Comparison of ENCODE assay signal across 1 cellular context in the genomic region with DNA sequence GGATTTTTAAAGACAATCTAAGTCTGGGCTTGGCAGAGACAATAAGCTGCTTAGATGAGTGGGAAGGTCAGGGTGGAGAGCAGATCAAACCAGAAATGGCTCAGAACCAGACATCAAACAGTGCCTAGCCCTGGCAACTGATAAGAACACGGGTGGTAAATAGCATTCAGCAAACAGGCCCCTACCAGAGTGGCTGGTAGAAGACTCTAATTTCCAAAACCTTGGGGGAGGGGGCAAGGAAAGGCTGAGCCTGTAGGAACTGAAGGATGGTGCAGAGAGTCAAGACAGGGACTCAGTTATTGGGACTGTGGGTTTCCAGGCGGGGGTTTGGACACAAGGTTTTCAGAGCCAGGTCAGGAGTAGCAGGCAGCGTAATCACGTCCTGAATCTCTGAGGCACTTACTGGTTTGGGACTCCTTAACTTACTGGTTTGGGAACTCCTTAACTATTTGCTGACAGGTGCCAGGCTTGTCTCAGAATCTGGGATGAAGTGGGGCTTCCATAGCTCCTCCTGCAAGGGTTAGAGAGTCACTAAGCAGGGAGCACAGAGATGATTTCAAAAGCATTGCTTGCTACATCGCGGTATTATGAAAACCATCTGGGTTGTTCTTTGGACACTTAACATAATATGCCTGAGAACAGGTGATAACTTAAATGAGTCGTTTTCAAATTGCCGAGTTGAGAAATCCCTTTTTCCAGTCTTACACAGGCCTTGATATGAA.
TF ChIP-seq lines count a peak whose summit lies in the region.

No MANE protein-coding gene starts in this region.

TF ChIP-seq in HepG2, 621 proteins besides CTCF, POLR2A, EP300 and RAD21 (continued from another document and continues in another):
- TF ChIP-seq, protein P1, sequence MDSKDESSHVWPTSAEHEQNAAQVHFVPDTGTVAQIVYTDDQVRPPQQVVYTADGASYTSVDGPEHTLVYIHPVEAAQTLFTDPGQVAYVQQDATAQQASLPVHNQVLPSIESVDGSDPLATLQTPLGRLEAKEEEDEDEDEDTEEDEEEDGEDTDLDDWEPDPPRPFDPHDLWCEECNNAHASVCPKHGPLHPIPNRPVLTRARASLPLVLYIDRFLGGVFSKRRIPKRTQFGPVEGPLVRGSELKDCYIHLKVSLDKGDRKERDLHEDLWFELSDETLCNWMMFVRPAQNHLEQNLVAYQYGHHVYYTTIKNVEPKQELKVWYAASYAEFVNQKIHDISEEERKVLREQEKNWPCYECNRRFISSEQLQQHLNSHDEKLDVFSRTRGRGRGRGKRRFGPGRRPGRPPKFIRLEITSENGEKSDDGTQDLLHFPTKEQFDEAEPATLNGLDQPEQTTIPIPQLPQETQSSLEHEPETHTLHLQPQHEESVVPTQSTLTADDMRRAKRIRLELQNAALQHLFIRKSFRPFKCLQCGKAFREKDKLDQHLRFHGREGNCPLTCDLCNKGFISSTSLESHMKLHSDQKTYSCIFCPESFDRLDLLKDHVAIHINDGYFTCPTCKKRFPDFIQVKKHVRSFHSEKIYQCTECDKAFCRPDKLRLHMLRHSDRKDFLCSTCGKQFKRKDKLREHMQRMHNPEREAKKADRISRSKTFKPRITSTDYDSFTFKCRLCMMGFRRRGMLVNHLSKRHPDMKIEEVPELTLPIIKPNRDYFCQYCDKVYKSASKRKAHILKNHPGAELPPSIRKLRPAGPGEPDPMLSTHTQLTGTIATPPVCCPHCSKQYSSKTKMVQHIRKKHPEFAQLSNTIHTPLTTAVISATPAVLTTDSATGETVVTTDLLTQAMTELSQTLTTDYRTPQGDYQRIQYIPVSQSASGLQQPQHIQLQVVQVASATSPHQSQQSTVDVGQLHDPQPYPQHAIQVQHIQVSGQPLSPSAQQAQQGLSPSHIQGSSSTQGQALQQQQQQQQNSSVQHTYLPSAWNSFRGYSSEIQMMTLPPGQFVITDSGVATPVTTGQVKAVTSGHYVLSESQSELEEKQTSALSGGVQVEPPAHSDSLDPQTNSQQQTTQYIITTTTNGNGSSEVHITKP (CRISPR knock-in tag; IDR thresholded peaks at IDR 0.05; ENCODE audit: low read depth), result 0 out of 2 replicates have a peak, but pooled peaks have one; percentile 45
- TF ChIP-seq, protein P2, sequence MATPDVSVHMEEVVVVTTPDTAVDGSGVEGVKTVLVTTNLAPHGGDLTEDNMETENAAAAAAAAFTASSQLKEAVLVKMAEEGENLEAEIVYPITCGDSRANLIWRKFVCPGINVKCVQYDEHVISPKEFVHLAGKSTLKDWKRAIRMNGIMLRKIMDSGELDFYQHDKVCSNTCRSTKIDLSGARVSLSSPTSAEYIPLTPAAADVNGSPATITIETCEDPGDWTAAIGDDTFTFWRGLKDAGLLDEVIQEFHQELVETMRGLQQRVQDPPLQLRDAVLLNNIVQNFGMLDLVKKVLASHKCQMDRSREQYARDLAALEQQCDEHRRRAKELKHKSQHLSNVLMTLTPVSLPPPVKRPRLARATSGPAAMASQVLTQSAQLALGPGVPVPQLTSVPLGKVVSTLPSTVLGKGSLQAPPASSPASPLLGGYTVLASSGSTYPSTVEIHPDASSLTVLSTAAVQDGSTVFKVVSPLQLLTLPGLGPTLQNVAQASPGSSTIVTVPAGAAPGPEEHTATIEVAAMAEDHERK (CRISPR knock-in tag; IDR thresholded peaks at IDR 0.05; ENCODE audit: low read depth), result no peak
- no peak for TF ChIP-seq SATB2 (CRISPR knock-in tag; IDR thresholded peaks at IDR 0.05)
- no peak for TF ChIP-seq NCOA1 (CRISPR knock-in tag; IDR thresholded peaks at IDR 0.05)
- peak; percentile 43 for TF ChIP-seq TARDBP (CRISPR knock-in tag; IDR thresholded peaks at IDR 0.05)
- peak; percentile 79 for TF ChIP-seq ZNF263 (CRISPR knock-in tag; IDR thresholded peaks at IDR 0.05)
- TF ChIP-seq XRCC5 (optimal IDR thresholded peaks at IDR 0.05; ENCODE audit: low read length), result no peak
- TF ChIP-seq TBL1XR1 (IDR thresholded peaks at IDR 0.05; ENCODE audit: borderline replicate concordance, low read length, partially characterized antibody), result no peak
- TF ChIP-seq PPARG (CRISPR knock-in tag; conservative IDR thresholded peaks at IDR 0.05), result no peak
- no peak for TF ChIP-seq ZNF546 (CRISPR knock-in tag; conservative IDR thresholded peaks at IDR 0.05)
- TF ChIP-seq SOX5 (CRISPR knock-in tag; IDR thresholded peaks at IDR 0.05; ENCODE audit: borderline replicate concordance), result peak; percentile 43; the same call in 1 of the 2 replicates
- TF ChIP-seq RARA (CRISPR knock-in tag; IDR thresholded peaks at IDR 0.05), result peak; percentile 51; the same call in 1 of the 2 replicates
- TF ChIP-seq, protein P3, sequence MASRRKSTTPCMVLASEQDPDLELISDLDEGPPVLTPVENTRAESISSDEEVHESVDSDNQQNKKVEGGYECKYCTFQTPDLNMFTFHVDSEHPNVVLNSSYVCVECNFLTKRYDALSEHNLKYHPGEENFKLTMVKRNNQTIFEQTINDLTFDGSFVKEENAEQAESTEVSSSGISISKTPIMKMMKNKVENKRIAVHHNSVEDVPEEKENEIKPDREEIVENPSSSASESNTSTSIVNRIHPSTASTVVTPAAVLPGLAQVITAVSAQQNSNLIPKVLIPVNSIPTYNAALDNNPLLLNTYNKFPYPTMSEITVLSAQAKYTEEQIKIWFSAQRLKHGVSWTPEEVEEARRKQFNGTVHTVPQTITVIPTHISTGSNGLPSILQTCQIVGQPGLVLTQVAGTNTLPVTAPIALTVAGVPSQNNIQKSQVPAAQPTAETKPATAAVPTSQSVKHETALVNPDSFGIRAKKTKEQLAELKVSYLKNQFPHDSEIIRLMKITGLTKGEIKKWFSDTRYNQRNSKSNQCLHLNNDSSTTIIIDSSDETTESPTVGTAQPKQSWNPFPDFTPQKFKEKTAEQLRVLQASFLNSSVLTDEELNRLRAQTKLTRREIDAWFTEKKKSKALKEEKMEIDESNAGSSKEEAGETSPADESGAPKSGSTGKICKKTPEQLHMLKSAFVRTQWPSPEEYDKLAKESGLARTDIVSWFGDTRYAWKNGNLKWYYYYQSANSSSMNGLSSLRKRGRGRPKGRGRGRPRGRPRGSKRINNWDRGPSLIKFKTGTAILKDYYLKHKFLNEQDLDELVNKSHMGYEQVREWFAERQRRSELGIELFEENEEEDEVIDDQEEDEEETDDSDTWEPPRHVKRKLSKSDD (CRISPR knock-in tag; IDR thresholded peaks at IDR 0.05; ENCODE audit: low read depth), result no peak
- TF ChIP-seq CEBPB (IDR thresholded peaks at IDR 0.05; ENCODE audit: borderline replicate concordance, low read depth, low read length), result peak; percentile 41; the same call in 1 of the 2 replicates
- no peak for TF ChIP-seq ZNF451 (CRISPR knock-in tag; IDR thresholded peaks at IDR 0.05)
- TF ChIP-seq ZNF781 (CRISPR knock-in tag; IDR thresholded peaks at IDR 0.05; ENCODE audit: borderline replicate concordance, not compliant biosample characterization), result peak; percentile 54
- TF ChIP-seq SOX13 (IDR thresholded peaks at IDR 0.05), result no peak
- peak in 1 of 2 experiments; percentile 86; a peak in 2 of 4 replicates for TF ChIP-seq SOX13 (CRISPR knock-in tag; conservative IDR thresholded peaks at IDR 0.05 in 1 of 2, IDR thresholded peaks at IDR 0.05 in 1 of 2)
- TF ChIP-seq NFE2L1 (CRISPR knock-in tag; IDR thresholded peaks at IDR 0.05; ENCODE audit: borderline replicate concordance), result no peak
- TF ChIP-seq ZNF550 (CRISPR knock-in tag; IDR thresholded peaks at IDR 0.05; ENCODE audit: borderline replicate concordance), result no peak
- TF ChIP-seq FOSL1 (CRISPR knock-in tag; IDR thresholded peaks at IDR 0.05; ENCODE audit: borderline replicate concordance), result no peak
- TF ChIP-seq AKAP8 (CRISPR knock-in tag; IDR thresholded peaks at IDR 0.05), result no peak
- TF ChIP-seq, protein P4, sequence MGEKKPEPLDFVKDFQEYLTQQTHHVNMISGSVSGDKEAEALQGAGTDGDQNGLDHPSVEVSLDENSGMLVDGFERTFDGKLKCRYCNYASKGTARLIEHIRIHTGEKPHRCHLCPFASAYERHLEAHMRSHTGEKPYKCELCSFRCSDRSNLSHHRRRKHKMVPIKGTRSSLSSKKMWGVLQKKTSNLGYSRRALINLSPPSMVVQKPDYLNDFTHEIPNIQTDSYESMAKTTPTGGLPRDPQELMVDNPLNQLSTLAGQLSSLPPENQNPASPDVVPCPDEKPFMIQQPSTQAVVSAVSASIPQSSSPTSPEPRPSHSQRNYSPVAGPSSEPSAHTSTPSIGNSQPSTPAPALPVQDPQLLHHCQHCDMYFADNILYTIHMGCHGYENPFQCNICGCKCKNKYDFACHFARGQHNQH (CRISPR knock-in tag; IDR thresholded peaks at IDR 0.05), result no peak; the same call in 1 of the 2 replicates
- no peak for TF ChIP-seq KAT7 (CRISPR knock-in tag; IDR thresholded peaks at IDR 0.05; ENCODE audit: borderline replicate concordance)
- TF ChIP-seq IRF2 (CRISPR knock-in tag; IDR thresholded peaks at IDR 0.05), result 0 out of 2 replicates have a peak, but pooled peaks have one; percentile 34
- no peak for TF ChIP-seq MTF1 (CRISPR knock-in tag; IDR thresholded peaks at IDR 0.05)
- TF ChIP-seq JUN (CRISPR knock-in tag; IDR thresholded peaks at IDR 0.05), result 0 out of 2 replicates have a peak, but pooled peaks have one; percentile 14
- no peak for TF ChIP-seq RFX3 (CRISPR knock-in tag; IDR thresholded peaks at IDR 0.05)
- no peak for TF ChIP-seq SP2 (CRISPR knock-in tag; IDR thresholded peaks at IDR 0.05)
- TF ChIP-seq ZNF615 (CRISPR knock-in tag; IDR thresholded peaks at IDR 0.05; ENCODE audit: borderline replicate concordance), result no peak
- TF ChIP-seq ELF1 (CRISPR knock-in tag; IDR thresholded peaks at IDR 0.05), result no peak
- no peak for TF ChIP-seq ZNF264 (CRISPR knock-in tag; IDR thresholded peaks at IDR 0.05)
- TF ChIP-seq, protein P5, sequence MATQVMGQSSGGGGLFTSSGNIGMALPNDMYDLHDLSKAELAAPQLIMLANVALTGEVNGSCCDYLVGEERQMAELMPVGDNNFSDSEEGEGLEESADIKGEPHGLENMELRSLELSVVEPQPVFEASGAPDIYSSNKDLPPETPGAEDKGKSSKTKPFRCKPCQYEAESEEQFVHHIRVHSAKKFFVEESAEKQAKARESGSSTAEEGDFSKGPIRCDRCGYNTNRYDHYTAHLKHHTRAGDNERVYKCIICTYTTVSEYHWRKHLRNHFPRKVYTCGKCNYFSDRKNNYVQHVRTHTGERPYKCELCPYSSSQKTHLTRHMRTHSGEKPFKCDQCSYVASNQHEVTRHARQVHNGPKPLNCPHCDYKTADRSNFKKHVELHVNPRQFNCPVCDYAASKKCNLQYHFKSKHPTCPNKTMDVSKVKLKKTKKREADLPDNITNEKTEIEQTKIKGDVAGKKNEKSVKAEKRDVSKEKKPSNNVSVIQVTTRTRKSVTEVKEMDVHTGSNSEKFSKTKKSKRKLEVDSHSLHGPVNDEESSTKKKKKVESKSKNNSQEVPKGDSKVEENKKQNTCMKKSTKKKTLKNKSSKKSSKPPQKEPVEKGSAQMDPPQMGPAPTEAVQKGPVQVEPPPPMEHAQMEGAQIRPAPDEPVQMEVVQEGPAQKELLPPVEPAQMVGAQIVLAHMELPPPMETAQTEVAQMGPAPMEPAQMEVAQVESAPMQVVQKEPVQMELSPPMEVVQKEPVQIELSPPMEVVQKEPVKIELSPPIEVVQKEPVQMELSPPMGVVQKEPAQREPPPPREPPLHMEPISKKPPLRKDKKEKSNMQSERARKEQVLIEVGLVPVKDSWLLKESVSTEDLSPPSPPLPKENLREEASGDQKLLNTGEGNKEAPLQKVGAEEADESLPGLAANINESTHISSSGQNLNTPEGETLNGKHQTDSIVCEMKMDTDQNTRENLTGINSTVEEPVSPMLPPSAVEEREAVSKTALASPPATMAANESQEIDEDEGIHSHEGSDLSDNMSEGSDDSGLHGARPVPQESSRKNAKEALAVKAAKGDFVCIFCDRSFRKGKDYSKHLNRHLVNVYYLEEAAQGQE (IDR thresholded peaks at IDR 0.05; ENCODE audit: borderline replicate concordance in 1 of 2, low read depth in 1 of 2, low read length in 2 of 2), result no peak
- TF ChIP-seq HIVEP1 (CRISPR knock-in tag; IDR thresholded peaks at IDR 0.05), result no peak
- no peak for TF ChIP-seq GABPB1 (CRISPR knock-in tag; IDR thresholded peaks at IDR 0.05)
- TF ChIP-seq, protein P6, sequence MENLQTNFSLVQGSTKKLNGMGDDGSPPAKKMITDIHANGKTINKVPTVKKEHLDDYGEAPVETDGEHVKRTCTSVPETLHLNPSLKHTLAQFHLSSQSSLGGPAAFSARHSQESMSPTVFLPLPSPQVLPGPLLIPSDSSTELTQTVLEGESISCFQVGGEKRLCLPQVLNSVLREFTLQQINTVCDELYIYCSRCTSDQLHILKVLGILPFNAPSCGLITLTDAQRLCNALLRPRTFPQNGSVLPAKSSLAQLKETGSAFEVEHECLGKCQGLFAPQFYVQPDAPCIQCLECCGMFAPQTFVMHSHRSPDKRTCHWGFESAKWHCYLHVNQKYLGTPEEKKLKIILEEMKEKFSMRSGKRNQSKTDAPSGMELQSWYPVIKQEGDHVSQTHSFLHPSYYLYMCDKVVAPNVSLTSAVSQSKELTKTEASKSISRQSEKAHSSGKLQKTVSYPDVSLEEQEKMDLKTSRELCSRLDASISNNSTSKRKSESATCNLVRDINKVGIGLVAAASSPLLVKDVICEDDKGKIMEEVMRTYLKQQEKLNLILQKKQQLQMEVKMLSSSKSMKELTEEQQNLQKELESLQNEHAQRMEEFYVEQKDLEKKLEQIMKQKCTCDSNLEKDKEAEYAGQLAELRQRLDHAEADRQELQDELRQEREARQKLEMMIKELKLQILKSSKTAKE (CRISPR knock-in tag; IDR thresholded peaks at IDR 0.05; ENCODE audit: borderline replicate concordance), result no peak
- TF ChIP-seq, protein P7, sequence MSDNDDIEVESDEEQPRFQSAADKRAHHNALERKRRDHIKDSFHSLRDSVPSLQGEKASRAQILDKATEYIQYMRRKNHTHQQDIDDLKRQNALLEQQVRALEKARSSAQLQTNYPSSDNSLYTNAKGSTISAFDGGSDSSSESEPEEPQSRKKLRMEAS (IDR thresholded peaks at IDR 0.05), result no peak
- peak; percentile 26; the same call in 1 of the 2 replicates for TF ChIP-seq ZNF747 (CRISPR knock-in tag; IDR thresholded peaks at IDR 0.05; ENCODE audit: borderline replicate concordance)
- TF ChIP-seq RFX1 (IDR thresholded peaks at IDR 0.05), result no peak
- no peak for TF ChIP-seq NFE2 (CRISPR knock-in tag; IDR thresholded peaks at IDR 0.05)
- no peak for TF ChIP-seq NRL (CRISPR knock-in tag; IDR thresholded peaks at IDR 0.05; ENCODE audit: borderline replicate concordance)
- TF ChIP-seq PRMT3 (CRISPR knock-in tag; IDR thresholded peaks at IDR 0.05; ENCODE audit: borderline replicate concordance, low read depth), result no peak
- TF ChIP-seq SOX6 (IDR thresholded peaks at IDR 0.05), result no peak
- peak; percentile 54 for TF ChIP-seq SOX6 (CRISPR knock-in tag; IDR thresholded peaks at IDR 0.05)
- TF ChIP-seq CCAR2 (optimal IDR thresholded peaks at IDR 0.05; ENCODE audit: low read depth, low read length), result no peak
- TF ChIP-seq HHEX (CRISPR knock-in tag; IDR thresholded peaks at IDR 0.05), result no peak
- no peak for TF ChIP-seq CBX1 (IDR thresholded peaks at IDR 0.05; ENCODE audit: low read depth)
- TF ChIP-seq ZNF235 (CRISPR knock-in tag; IDR thresholded peaks at IDR 0.05; ENCODE audit: borderline replicate concordance), result no peak
- TF ChIP-seq MATR3 (CRISPR knock-in tag; IDR thresholded peaks at IDR 0.05), result no peak
- 0 out of 2 replicates have a peak, but pooled peaks have one; percentile 22 for TF ChIP-seq HDAC2 (CRISPR knock-in tag; IDR thresholded peaks at IDR 0.05)
- no peak for TF ChIP-seq ZNF296 (CRISPR knock-in tag; conservative IDR thresholded peaks at IDR 0.05)
- TF ChIP-seq NKX3-1 (CRISPR knock-in tag; IDR thresholded peaks at IDR 0.05), result no peak
- TF ChIP-seq YY1 (IDR thresholded peaks at IDR 0.05; ENCODE audit: insufficient read depth, insufficient replicate concordance, low read depth, low read length), result no peak
